Comparison of ENCODE assay signal across 7 cellular contexts in the genomic region with DNA sequence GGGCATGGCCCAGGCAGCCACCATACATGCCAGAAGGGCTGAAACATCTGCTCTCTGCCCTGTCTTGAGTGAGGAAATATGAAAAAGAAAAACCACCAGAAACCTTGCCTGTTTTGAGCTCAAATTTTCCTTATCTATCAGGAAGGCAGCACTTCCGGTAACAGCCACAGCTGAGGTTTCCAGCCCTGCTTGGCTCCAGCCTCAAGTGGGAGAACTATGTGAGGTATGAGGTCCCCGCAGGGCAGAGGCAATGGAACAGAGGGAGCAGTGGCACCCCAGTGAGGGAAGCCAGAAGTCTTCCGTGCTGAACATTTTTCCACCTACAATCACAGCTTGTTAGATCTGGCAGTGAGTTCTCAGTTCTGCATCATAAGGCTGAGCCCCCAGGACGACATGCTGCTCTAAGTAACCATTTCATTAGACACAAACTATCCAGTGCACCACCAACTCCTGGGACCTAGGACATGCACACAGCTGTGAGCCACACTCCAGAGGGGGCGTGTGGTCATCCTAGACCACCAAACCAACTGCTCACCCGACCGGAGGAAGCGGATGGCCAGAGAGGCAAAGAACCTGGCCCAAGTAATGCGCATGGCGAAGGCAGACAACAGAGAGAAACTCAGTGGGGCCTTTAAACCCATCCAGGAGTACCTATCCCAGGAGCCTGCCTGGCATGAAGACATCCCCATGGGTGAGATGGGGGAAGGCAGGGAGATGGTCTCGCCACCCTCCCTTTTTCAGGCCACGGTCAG. TPM values are rescaled to one million over a fixed set of nuclear protein-coding genes. Genes with fewer than 3 reads are reported as not detected.
DNase-seq lines count a peak whose midpoint lies in the region; ATAC-seq, FAIRE-seq and TF ChIP-seq lines count a peak whose summit lies in the region.

No MANE protein-coding gene starts in this region.

- dilution Hi-C loops in IMR-90 (cut with HindIII; ENCODE audit: low sequenced_read_pairs, unreplicated experiment): no loop called here

- no peak overlapping the region; the same call in 2 of the 3 replicates for H2BK15ac ChIP-seq in IMR-90 (ENCODE audit: low read depth, low read length)

- peak; percentile 66 for ATAC-seq in IMR-90 (ENCODE audit: low read depth)
- no peak for ATAC-seq in stimulated activated naive CD8-positive, alpha-beta T cell treated with anti-CD3 and anti-CD28 coated beads, Interleukin-15, amount 100 ng/mL, for 72 hours
- no peak for ATAC-seq in HG02588 (IDR thresholded peaks at IDR 0.05; ENCODE audit: unreplicated experiment)

- no peak for TF ChIP-seq RAD21 in IMR-90 (IDR thresholded peaks at IDR 0.05; ENCODE audit: low read length)

- peak overlapping the region; percentile 2; the same call in 1 of the 2 replicates for H2BK20ac ChIP-seq in IMR-90 (ENCODE audit: low read depth, low read length)

- DNase-seq in IMR-90: peak; percentile 89
- DNase-seq in adipocyte (ENCODE audit: low read depth): peak; percentile 93
- peak; percentile 97 for DNase-seq in hepatic stellate cell (ENCODE audit: low spot score)
- no peak for DNase-seq in stimulated activated naive CD8-positive, alpha-beta T cell treated with anti-CD3 and anti-CD28 coated beads, Interleukin-15, amount 100 ng/mL, for 72 hours
- no peak for DNase-seq in RCC 7860 (ENCODE audit: low spot score)
- DNase-seq in effector CD4-positive, alpha-beta T cell: no peak

- H3K56ac ChIP-seq in IMR-90 (ENCODE audit: extremely low read depth, insufficient read depth, low read length): no peak overlapping the region

- H3K18ac ChIP-seq in IMR-90 (ENCODE audit: low read depth, low read length): peak overlapping the region; percentile 60

- peaks cover 90% of the 10 kb centered on the region for H3K36me3 ChIP-seq in IMR-90 (ENCODE audit: control insufficient read depth, insufficient read depth, low read length)
- H3K36me3 ChIP-seq in adipocyte (ENCODE audit: control insufficient read depth, insufficient read depth, low read length, severe bottlenecking): peaks cover 78% of the 10 kb centered on the region

- peaks cover 48% of the 10 kb centered on the region for H3K9me1 ChIP-seq in IMR-90 (ENCODE audit: insufficient read depth, low read length)

- no peaks in the 10 kb centered on the region for H3K9me3 Mint-ChIP-seq in stimulated activated naive CD8-positive, alpha-beta T cell treated with anti-CD3 and anti-CD28 coated beads, Interleukin-15, amount 100 ng/mL, for 72 hours

- H3K9me3 ChIP-seq in IMR-90 (ENCODE audit: control insufficient read depth, insufficient read depth, low read length) (no peaks in the 10 kb centered on the region), adipocyte (ENCODE audit: control insufficient read depth, low read length) (no peaks in the 10 kb centered on the region)

- H2AFZ ChIP-seq in IMR-90 (replicated peaks; ENCODE audit: low read length, poor library complexity): peak overlapping the region; percentile 38

- peak overlapping the region; percentile 89; the same call in 1 of the 2 replicates for H2AK5ac ChIP-seq in IMR-90 (ENCODE audit: low read depth, low read length)

- no peaks in the 10 kb centered on the region for H3K27me3 Mint-ChIP-seq in stimulated activated naive CD8-positive, alpha-beta T cell treated with anti-CD3 and anti-CD28 coated beads, Interleukin-15, amount 100 ng/mL, for 72 hours

- CTCF ChIA-PET in IMR-90 (lab: Yijun Ruan, JAX): interaction anchor here (1.0 kb wide), 1 partner anchor 25 kb away, joined by 3 read pairs; no protein-coding TSS in a partner anchor

- no peaks in the 10 kb centered on the region for H3K27me3 ChIP-seq in IMR-90 (ENCODE audit: control insufficient read depth, insufficient read depth, low read length)
- no peaks in the 10 kb centered on the region for H3K27me3 ChIP-seq in adipocyte (replicated peaks; ENCODE audit: control insufficient read depth, insufficient read depth, low read length)

- H2BK5ac ChIP-seq in IMR-90 (ENCODE audit: low read depth, low read length, poor library complexity, severe bottlenecking): peak overlapping the region; percentile 87

- peak overlapping the region; percentile 8 to 48; a peak in 3 of 4 replicates for H4K8ac ChIP-seq in IMR-90 (ENCODE audit: low read depth in 2 of 2, low read length in 2 of 2)

- POLR2A ChIA-PET in IMR-90 (lab: Charles Lee; ENCODE audit: unreplicated experiment): interaction anchor here (0.6 to 1.0 kb wide), 2 partner anchors 13 to 25 kb away, joined by 3 read pairs; no protein-coding TSS in a partner anchor

- FAIRE-seq in RCC 7860 (lab: Jason Lieb, UNC): no peak

- in situ Hi-C loops in IMR-90 (cut with MboI; ENCODE audit: low sequenced_read_pairs): loop anchor here (25.0 kb wide), 2 partner anchors 93 to 1657 kb away; partner anchors contain the start of genes ACOX3 and TRMT44

- no TSS peak for BruUV-seq in IMR-90 (replicated peaks; lab: Mats Ljungman, UMichigan)

- peak overlapping the region; percentile 69; the same call in 1 of the 2 replicates for H3K23ac ChIP-seq in IMR-90 (ENCODE audit: low read depth, low read length)

- H2BK120ac ChIP-seq in IMR-90 (ENCODE audit: low read depth, low read length): peak overlapping the region; percentile 73

- peak overlapping the region; percentile 18 for H4K5ac ChIP-seq in IMR-90 (ENCODE audit: low read depth, low read length)

- peak overlapping the region; percentile 87 for H3K14ac ChIP-seq in IMR-90 (replicated peaks; ENCODE audit: low read depth, low read length)

- H3K27ac Mint-ChIP-seq in stimulated activated naive CD8-positive, alpha-beta T cell treated with anti-CD3 and anti-CD28 coated beads, Interleukin-15, amount 100 ng/mL, for 72 hours: peak overlapping the region; percentile 90 to 94

- H3K4me1 ChIP-seq in IMR-90 (ENCODE audit: control insufficient read depth, insufficient read depth, low read length) (peaks cover 57% of the 10 kb centered on the region), adipocyte (ENCODE audit: control insufficient read depth, insufficient read depth, low read length) (peaks cover 37% of the 10 kb centered on the region)

- H3K79me1 ChIP-seq in IMR-90 (ENCODE audit: low read depth in 1 of 2, low read length in 2 of 2): peaks cover 28 to 92% of the 10 kb centered on the region in 2 experiments

- H3K4me1 Mint-ChIP-seq in stimulated activated naive CD8-positive, alpha-beta T cell treated with anti-CD3 and anti-CD28 coated beads, Interleukin-15, amount 100 ng/mL, for 72 hours: peaks cover 91% of the 10 kb centered on the region

- 100% methylated on average over 1 of the region's 12 CpGs; no CpG with 5 or more reads in 1 of the 2 experiments for WGBS in IMR-90 (ENCODE audit: extremely low coverage in 2 of 2, insufficient read length in 1 of 2), 2 experiments

- peak; percentile 28; the same call in 1 of the 2 replicates for TF ChIP-seq POLR2A in IMR-90 (IDR thresholded peaks at IDR 0.05; ENCODE audit: low read depth, low read length)

- H4K91ac ChIP-seq in IMR-90 (ENCODE audit: insufficient read depth, low read depth, low read length): peak overlapping the region; percentile 78; the same call in 1 of the 2 replicates

- H3K4me3 ChIP-seq in IMR-90 (ENCODE audit: insufficient read depth, low read depth, low read length): no peak overlapping the region
- no peak overlapping the region for H3K4me3 ChIP-seq in adipocyte (ENCODE audit: low read length)

- no peak for TF ChIP-seq CTCF in IMR-90 (conservative IDR thresholded peaks at IDR 0.05; ENCODE audit: low read depth, low read length)

- peak overlapping the region; percentile 83 for H2AK9ac ChIP-seq in IMR-90 (replicated peaks; ENCODE audit: low read depth, low read length, poor library complexity)

- intact Hi-C loops in IMR-90 (cut with micrococcal nuclease): loop anchor here (2.0 kb wide), 1 partner anchor 21 kb away; no protein-coding TSS in a partner anchor

- H3K27ac ChIP-seq in IMR-90 (ENCODE audit: insufficient read depth, low read length): peak overlapping the region; percentile 91

- H3K4ac ChIP-seq in IMR-90 (ENCODE audit: low read depth, low read length): peak overlapping the region; percentile 82

- H3K9ac ChIP-seq in IMR-90 (ENCODE audit: low read depth, low read length) (peak overlapping the region; percentile 56), adipocyte (ENCODE audit: low read length) (peak overlapping the region; percentile 30)

- H3K4me3 Mint-ChIP-seq in stimulated activated naive CD8-positive, alpha-beta T cell treated with anti-CD3 and anti-CD28 coated beads, Interleukin-15, amount 100 ng/mL, for 72 hours: peak overlapping the region; percentile 63 to 64

- H3K4me2 ChIP-seq in IMR-90 (ENCODE audit: low read depth, low read length): peak overlapping the region; percentile 27

- peaks cover 100% of the 10 kb centered on the region for H4K20me1 ChIP-seq in IMR-90 (ENCODE audit: insufficient read depth, low read length)

TF ChIP-seq in IMR-90, 13 proteins besides CTCF, POLR2A, EP300 and RAD21 (continues in another document):
- TF ChIP-seq, protein P1, sequence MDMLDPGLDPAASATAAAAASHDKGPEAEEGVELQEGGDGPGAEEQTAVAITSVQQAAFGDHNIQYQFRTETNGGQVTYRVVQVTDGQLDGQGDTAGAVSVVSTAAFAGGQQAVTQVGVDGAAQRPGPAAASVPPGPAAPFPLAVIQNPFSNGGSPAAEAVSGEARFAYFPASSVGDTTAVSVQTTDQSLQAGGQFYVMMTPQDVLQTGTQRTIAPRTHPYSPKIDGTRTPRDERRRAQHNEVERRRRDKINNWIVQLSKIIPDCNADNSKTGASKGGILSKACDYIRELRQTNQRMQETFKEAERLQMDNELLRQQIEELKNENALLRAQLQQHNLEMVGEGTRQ (IDR thresholded peaks at IDR 0.05; ENCODE audit: low read depth, low read length): no peak
- TF ChIP-seq FOS (IDR thresholded peaks at IDR 0.05; ENCODE audit: low read depth, low read length) (no peak), ELK1 (IDR thresholded peaks at IDR 0.05; ENCODE audit: borderline replicate concordance, low read depth, low read length) (no peak), SMC3 (IDR thresholded peaks at IDR 0.05; ENCODE audit: low read depth, low read length) (no peak), CHD1 (IDR thresholded peaks at IDR 0.05; ENCODE audit: low read depth, low read length) (no peak), BHLHE40 (IDR thresholded peaks at IDR 0.05; ENCODE audit: low read depth, low read length) (no peak), MXI1 (IDR thresholded peaks at IDR 0.05; ENCODE audit: borderline replicate concordance, low read depth, low read length) (no peak), CEBPB (IDR thresholded peaks at IDR 0.05; ENCODE audit: low read depth, low read length) (no peak)

RNA-seq across cellular contexts. Expression of gene WDR1, which starts 22.6 kb away (rescaled TPM):
- total RNA-seq in IMR-90 (2012; rRNA removed): 782 and 992 TPM in 2 replicates
- 725 and 739 TPM in 2 replicates for polyA plus RNA-seq in IMR-90 (2012; rRNA removed)
- polyA plus RNA-seq in IMR-90 (2012; cell fraction: cytosol; rRNA removed): 709 and 1,014 TPM in 2 replicates
- 487 and 886 TPM in 2 replicates for polyA plus RNA-seq in IMR-90 (2012; cell fraction: nucleus; rRNA removed; ENCODE audit: low replicate concordance)

Comparison
In these comparisons a context has a peak if more than half of its experiments do, and no peak if none do; other contexts are left out.
1. DNase-seq: peak in IMR-90 (single experiment), adipocyte (single experiment) and hepatic stellate cell (single experiment); none in stimulated activated naive CD8-positive, alpha-beta T cell treated with anti-CD3 and anti-CD28 coated beads, Interleukin-15, amount 100 ng/mL, for 72 hours (0 of 2), RCC 7860 (single experiment) and effector CD4-positive, alpha-beta T cell (single experiment).